ENCODE assay signal across 17 cellular contexts in genomic region chr5:27125856-27126255, GRCh38.
"Had no signal": no experiment of that assay in that cellular context is flagged by ENCODE, and none has a peak within 500 bp of the region (broad histone marks: within the 10 kb centered on the region; RNA-seq: fewer than 3 reads in every experiment).

No MANE protein-coding gene starts in this region.

- H3K36me3 ChIP-seq: heart left ventricle, ovary, right atrium auricular region, sigmoid colon had no signal

- H3K27me3 ChIP-seq: heart left ventricle, ovary, right atrium auricular region, sigmoid colon had no signal

- DNase-seq: effector CD4-positive, alpha-beta T cell; endodermal cell; erythroblast; foreskin melanocyte; heart left ventricle; hippocampal formation; kidney glomerular epithelial cell; mammary epithelial cell; mucosa of descending colon; naive thymus-derived CD8-positive, alpha-beta T cell; ovary; sigmoid colon; stimulated activated CD4-positive, alpha-beta T cell treated with anti-CD3 and anti-CD28 coated beads, Interleukin-12 subunit alpha, Interleukin-12 subunit beta, amount 100 ng/mL, for 4 hours; stimulated activated naive CD4-positive, alpha-beta T cell treated with Interleukin-2 at 50 U/mL for 16 hours; trophoblast cell had no signal

- H3K4me3 ChIP-seq: heart left ventricle, mucosa of descending colon, ovary, right atrium auricular region, sigmoid colon, skin epidermis had no signal

- H3K27ac ChIP-seq: heart left ventricle, ovary, right atrium auricular region, sigmoid colon, skin epidermis had no signal
